17 cellular contexts compared by ENCODE assay signal in the genomic region with DNA sequence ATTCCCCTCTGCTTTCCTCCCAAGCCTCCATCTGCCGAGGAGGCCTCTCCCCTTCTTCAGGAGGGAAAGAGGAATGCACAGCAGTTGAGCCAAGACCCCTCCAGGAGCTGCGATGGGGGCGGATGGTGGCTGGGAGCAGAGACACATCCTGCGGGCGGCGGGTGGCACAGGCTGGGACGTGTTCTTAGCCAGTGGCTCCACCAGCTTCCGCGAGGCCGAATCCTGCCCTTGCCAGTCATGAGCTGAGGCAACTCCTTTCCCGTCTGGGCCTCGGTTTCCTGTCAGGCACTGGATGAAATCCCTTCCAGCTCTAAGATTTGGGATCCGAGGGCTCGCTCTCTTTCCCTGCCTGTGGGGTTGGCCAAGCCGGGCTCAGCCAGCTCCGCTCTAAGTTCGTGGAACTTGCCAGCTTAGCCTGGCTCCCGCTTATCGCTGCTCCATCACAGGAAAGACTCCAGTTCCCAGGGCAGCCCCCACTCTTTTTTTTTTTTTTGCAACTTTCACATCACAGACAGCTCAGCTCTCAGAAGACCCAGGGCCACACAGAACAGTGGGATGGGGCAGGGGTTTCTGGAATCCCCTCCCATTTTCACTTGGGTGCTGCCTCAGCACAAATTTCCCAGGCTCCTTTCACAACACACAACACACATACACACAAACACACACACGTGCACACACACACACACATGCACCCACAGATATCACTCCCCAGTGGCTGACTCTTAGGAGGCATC. TPM values are rescaled to one million over a fixed set of nuclear protein-coding genes. Genes with fewer than 3 reads are reported as not detected.
DNase-seq lines count a peak whose midpoint lies in the region; ATAC-seq, FAIRE-seq and TF ChIP-seq lines count a peak whose summit lies in the region.
"Had no signal": no experiment of that assay in that cellular context is flagged by ENCODE, and none has a peak within 500 bp of the region (broad histone marks: within the 10 kb centered on the region; RNA-seq: fewer than 3 reads in every experiment).

No MANE protein-coding gene starts in this region.

- H3K27ac ChIP-seq in HEK293 (ENCODE audit: extremely low read depth, low read depth, low read length), result no peak overlapping the region
- H3K27ac ChIP-seq in right atrium auricular region, result peak overlapping the region; percentile 88 to 91
- H3K27ac ChIP-seq in skeletal muscle tissue (ENCODE audit: low read depth, low read length), result peak overlapping the region; percentile 98
- H3K27ac ChIP-seq: brain microvascular endothelial cell, left lung had no signal

- H3K36me3 ChIP-seq in HEK293 (ENCODE audit: control insufficient read depth in 2 of 2, insufficient read depth in 1 of 2, low read length in 2 of 2), result no peaks in the 10 kb centered on the region
- H3K36me3 ChIP-seq in bronchial epithelial cell (ENCODE audit: control insufficient read depth, insufficient read depth, low read length), result no peaks in the 10 kb centered on the region
- H3K36me3 ChIP-seq in right atrium auricular region, result peaks cover 22% of the 10 kb centered on the region
- H3K36me3 ChIP-seq in skeletal muscle tissue (ENCODE audit: control insufficient read depth in 3 of 3, insufficient read depth in 3 of 3, low read length in 3 of 3), result peaks cover 6 to 22% (median 14%) of the 10 kb centered on the region in 3 donors
- H3K36me3 ChIP-seq: brain microvascular endothelial cell, left lung had no signal

- DNase-seq in bronchial epithelial cell (ENCODE audit: low read depth), result peak; percentile 58
- DNase-seq in right atrium auricular region (ENCODE audit: low spot score), result peak; percentile 70
- no peak for DNase-seq in DMS153 (lab: John Stamatoyannopoulos, UW)
- no peak for DNase-seq in NCI-H187 treated with DMSO at 0.1 percent for 48 hours (lab: John Stamatoyannopoulos, UW)
- no peak for DNase-seq in RKO (ENCODE audit: low spot score)
- DNase-seq: activated CD4-positive, alpha-beta memory T cell treated with anti-CD3 and anti-CD28 coated beads, Interleukin-2, amount 10 ng/mL, durations not matched to agents 7 days and 5 days; brain microvascular endothelial cell; effector memory CD8-positive, alpha-beta T cell; hippocampal formation; left lung had no signal

- H3K4me3 ChIP-seq in HEK293 (ENCODE audit: low read depth, low read length), result no peak overlapping the region
- H3K4me3 ChIP-seq in bronchial epithelial cell (ENCODE audit: low read depth, low read length), result no peak overlapping the region
- peak overlapping the region; percentile 49 to 50 for H3K4me3 ChIP-seq in right atrium auricular region
- peak overlapping the region; percentile 79 to 94 (median 81) for H3K4me3 ChIP-seq in skeletal muscle tissue (ENCODE audit: low read length in 3 of 3)
- H3K4me3 ChIP-seq: left lung had no signal

- H3K9me3 ChIP-seq in HEK293 (ENCODE audit: control insufficient read depth, insufficient read depth, low read depth, low read length) (no peaks in the 10 kb centered on the region), right atrium auricular region (no peaks in the 10 kb centered on the region), skeletal muscle tissue (ENCODE audit: control insufficient read depth in 3 of 3, low read length in 3 of 3) (no peaks in the 10 kb centered on the region)
- H3K9me3 ChIP-seq: left lung had no signal

- H3K27me3 ChIP-seq in bronchial epithelial cell (ENCODE audit: control insufficient read depth, insufficient read depth, low read length) (no peaks in the 10 kb centered on the region), right atrium auricular region (peaks cover 0 to 3% of the 10 kb centered on the region in 2 donors), skeletal muscle tissue (ENCODE audit: control insufficient read depth in 3 of 3, insufficient read depth in 3 of 3, low read length in 3 of 3) (peaks cover 0 to 6% (median 2%) of the 10 kb centered on the region in 3 donors)
- H3K27me3 ChIP-seq: brain microvascular endothelial cell had no signal

- H3K4me1 ChIP-seq in HEK293 (ENCODE audit: control insufficient read depth, insufficient read depth, low read length) (no peaks in the 10 kb centered on the region), right atrium auricular region (peaks cover 0 to 41% of the 10 kb centered on the region in 2 donors), skeletal muscle tissue (ENCODE audit: control insufficient read depth in 3 of 3, insufficient read depth in 3 of 3, low read length in 3 of 3) (peaks cover 55 to 60% (median 59%) of the 10 kb centered on the region in 3 donors)

- peak overlapping the region; percentile 89 to 98 (median 97) for H3K9ac ChIP-seq in skeletal muscle tissue (ENCODE audit: low read depth in 1 of 3, low read length in 3 of 3)

- ATAC-seq in HG02610 (IDR thresholded peaks at IDR 0.05; ENCODE audit: unreplicated experiment), result no peak

- POLR2A ChIA-PET in HEK293 (lab: Yijun Ruan, JAX), result interaction anchor here (0.7 to 1.6 kb wide), 2 partner anchors 131 to 152 kb away, joined by 3 to 4 read pairs; a partner anchor contains a TSS

- CTCF ChIA-PET in HEK293 (lab: Yijun Ruan, JAX), result interaction anchor here (0.6 to 1.8 kb wide), 13 partner anchors 9 to 341 kb away, joined by 3 to 10 read pairs (median 4); no protein-coding TSS in a partner anchor

- FAIRE-seq in bronchial epithelial cell (lab: Jason Lieb, UNC), result no peak
- FAIRE-seq: HTR-8/SVneo had no signal

- TF ChIP-seq CTCF in HEK293 (tag by site-specific recombination; IDR thresholded peaks at IDR 0.05) (no peak), bronchial epithelial cell (IDR thresholded peaks at IDR 0.05; ENCODE audit: insufficient read depth, low read length, severe bottlenecking) (no peak), right atrium auricular region (IDR thresholded peaks at IDR 0.05) (no peak)

TF ChIP-seq in HEK293, 187 proteins besides CTCF, POLR2A, EP300 and RAD21:
- TF ChIP-seq ZFP69B (tag by site-specific recombination; IDR thresholded peaks at IDR 0.05) (no peak), ZNF394 (tag by site-specific recombination; IDR thresholded peaks at IDR 0.05; ENCODE audit: borderline replicate concordance) (no peak), ZFP3 (tag by site-specific recombination; IDR thresholded peaks at IDR 0.05; ENCODE audit: low read depth) (no peak), ZFHX2 (tag by site-specific recombination; conservative IDR thresholded peaks at IDR 0.05) (peak; percentile 42; the same call in 1 of the 2 replicates), EGR2 (tag by site-specific recombination; IDR thresholded peaks at IDR 0.05; ENCODE audit: low read depth) (no peak)
- TF ChIP-seq, protein P1, sequence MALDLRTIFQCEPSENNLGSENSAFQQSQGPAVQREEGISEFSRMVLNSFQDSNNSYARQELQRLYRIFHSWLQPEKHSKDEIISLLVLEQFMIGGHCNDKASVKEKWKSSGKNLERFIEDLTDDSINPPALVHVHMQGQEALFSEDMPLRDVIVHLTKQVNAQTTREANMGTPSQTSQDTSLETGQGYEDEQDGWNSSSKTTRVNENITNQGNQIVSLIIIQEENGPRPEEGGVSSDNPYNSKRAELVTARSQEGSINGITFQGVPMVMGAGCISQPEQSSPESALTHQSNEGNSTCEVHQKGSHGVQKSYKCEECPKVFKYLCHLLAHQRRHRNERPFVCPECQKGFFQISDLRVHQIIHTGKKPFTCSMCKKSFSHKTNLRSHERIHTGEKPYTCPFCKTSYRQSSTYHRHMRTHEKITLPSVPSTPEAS (tag by site-specific recombination; IDR thresholded peaks at IDR 0.05), result peak; percentile 70

RNA-seq across cellular contexts. Expression of a gene that starts 0.5 kb away (rescaled TPM):
- total RNA-seq in bronchial epithelial cell, result under 0.01 and 0.13 TPM in 2 replicates
- 100 to 1,000 TPM in 1 of 2 donors, 10 to 100 TPM in 1; 98.7 to 241 TPM for total RNA-seq in right atrium auricular region
- total RNA-seq in skeletal muscle tissue, result 340 TPM
- total RNA-seq: activated CD4-positive, alpha-beta memory T cell treated with anti-CD3 and anti-CD28 coated beads, Interleukin-2, amount 10 ng/mL, durations not matched to agents 7 days and 5 days; activated T-helper 2 cell treated with anti-CD3 and anti-CD28 coated beads, Interferon-gamma antibody, Interleukin-2, Interleukin-4, amounts not matched to agents 10 μg/mL and 5 μg/mL and 100 μg/mL, durations not matched to agents 14 hours and 24 hours and 36 hours; SK-MEL-5 had no signal

RNA-seq across cellular contexts. Expression of a gene that starts 31.5 kb away (rescaled TPM):
- total RNA-seq in bronchial epithelial cell, result 0.26 and 1.5 TPM in 2 replicates
- total RNA-seq in right atrium auricular region, result under 1 TPM; 0.15 to 0.24 TPM
- total RNA-seq in skeletal muscle tissue, result not detected
- total RNA-seq: activated CD4-positive, alpha-beta memory T cell treated with anti-CD3 and anti-CD28 coated beads, Interleukin-2, amount 10 ng/mL, durations not matched to agents 7 days and 5 days; activated T-helper 2 cell treated with anti-CD3 and anti-CD28 coated beads, Interferon-gamma antibody, Interleukin-2, Interleukin-4, amounts not matched to agents 10 μg/mL and 5 μg/mL and 100 μg/mL, durations not matched to agents 14 hours and 24 hours and 36 hours; temporal lobe had no signal

Comparison
In these comparisons a context has a peak if more than half of its experiments do, and no peak if none do; other contexts are left out.
1. H3K4me3 ChIP-seq: peak in right atrium auricular region (2 of 2) and skeletal muscle tissue (3 of 3); none in HEK293 (single experiment) and bronchial epithelial cell (single experiment).
2. DNase-seq: peak in bronchial epithelial cell (single experiment) and right atrium auricular region (single experiment); none in DMS153 (single experiment), NCI-H187 treated with DMSO at 0.1 percent for 48 hours (single experiment) and RKO (single experiment).
3. RNA of a gene that starts 0.5 kb away (total RNA-seq): 340 TPM in skeletal muscle tissue (single experiment) and 98.7 to 241 TPM in right atrium auricular region; under 0.01 to 0.13 TPM in bronchial epithelial cell; every median in the first group is over 10 times any median in the second.